1 cellular context compared by ENCODE assay signal in the genomic region with DNA sequence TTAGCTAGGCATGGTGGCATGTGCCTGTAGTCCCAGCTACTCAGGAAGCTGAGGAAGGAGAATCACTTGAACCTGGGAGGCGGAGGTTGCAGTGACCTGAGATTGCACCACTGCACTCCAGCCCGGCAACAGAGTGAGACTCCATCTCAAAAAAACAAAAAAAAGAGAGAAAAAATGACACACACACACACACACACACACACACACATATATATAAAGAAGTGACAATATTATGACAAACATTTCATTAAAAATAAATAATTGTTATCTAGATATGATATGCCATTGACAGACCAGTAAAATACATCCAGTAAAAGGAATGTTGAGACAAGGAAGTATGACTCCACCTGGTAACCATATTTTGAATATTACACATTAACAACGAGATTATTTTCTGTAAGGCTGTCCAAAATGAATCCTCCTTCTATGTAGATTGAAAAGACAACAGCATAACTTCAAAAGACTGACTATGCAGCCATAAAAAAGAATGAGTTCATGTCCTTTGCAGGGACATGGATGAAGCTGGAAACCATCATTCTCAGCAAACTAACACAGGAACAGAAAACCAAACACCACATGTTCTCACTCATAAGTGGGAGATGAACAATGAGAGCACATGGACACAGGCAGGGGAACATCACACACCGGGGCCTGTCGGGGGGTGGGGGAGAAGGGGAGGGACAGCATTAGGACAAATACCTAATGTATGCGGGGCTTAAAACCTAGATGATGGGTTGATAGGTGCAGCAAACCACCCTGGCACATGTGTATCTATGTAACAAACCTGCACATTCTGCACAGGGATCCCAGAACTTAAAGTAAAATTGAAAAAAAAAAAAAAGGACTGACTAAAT.
TF ChIP-seq lines count a peak whose summit lies in the region.
"Not testable (repeated sequence)": the region's sequence is repeated elsewhere in the genome, so short reads cannot be mapped to it uniquely, and the experiment has no call there.

No MANE protein-coding gene starts in this region.

TF ChIP-seq in K562, 482 proteins besides CTCF, POLR2A, EP300 and RAD21 (continued from another document):
- TF ChIP-seq, protein P1, sequence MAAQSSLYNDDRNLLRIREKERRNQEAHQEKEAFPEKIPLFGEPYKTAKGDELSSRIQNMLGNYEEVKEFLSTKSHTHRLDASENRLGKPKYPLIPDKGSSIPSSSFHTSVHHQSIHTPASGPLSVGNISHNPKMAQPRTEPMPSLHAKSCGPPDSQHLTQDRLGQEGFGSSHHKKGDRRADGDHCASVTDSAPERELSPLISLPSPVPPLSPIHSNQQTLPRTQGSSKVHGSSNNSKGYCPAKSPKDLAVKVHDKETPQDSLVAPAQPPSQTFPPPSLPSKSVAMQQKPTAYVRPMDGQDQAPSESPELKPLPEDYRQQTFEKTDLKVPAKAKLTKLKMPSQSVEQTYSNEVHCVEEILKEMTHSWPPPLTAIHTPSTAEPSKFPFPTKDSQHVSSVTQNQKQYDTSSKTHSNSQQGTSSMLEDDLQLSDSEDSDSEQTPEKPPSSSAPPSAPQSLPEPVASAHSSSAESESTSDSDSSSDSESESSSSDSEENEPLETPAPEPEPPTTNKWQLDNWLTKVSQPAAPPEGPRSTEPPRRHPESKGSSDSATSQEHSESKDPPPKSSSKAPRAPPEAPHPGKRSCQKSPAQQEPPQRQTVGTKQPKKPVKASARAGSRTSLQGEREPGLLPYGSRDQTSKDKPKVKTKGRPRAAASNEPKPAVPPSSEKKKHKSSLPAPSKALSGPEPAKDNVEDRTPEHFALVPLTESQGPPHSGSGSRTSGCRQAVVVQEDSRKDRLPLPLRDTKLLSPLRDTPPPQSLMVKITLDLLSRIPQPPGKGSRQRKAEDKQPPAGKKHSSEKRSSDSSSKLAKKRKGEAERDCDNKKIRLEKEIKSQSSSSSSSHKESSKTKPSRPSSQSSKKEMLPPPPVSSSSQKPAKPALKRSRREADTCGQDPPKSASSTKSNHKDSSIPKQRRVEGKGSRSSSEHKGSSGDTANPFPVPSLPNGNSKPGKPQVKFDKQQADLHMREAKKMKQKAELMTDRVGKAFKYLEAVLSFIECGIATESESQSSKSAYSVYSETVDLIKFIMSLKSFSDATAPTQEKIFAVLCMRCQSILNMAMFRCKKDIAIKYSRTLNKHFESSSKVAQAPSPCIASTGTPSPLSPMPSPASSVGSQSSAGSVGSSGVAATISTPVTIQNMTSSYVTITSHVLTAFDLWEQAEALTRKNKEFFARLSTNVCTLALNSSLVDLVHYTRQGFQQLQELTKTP (IDR thresholded peaks at IDR 0.05; ENCODE audit: low read depth in 1 of 2, partially characterized antibody in 2 of 2) = peak in 1 of 2 experiments; percentile 16
- TF ChIP-seq EP400 (IDR thresholded peaks at IDR 0.05) (peak; percentile 67), NFRKB (IDR thresholded peaks at IDR 0.05; ENCODE audit: low read depth) (0 out of 2 replicates have a peak, but pooled peaks have one; percentile 66), HMG20A (CRISPR knock-in tag; conservative IDR thresholded peaks at IDR 0.05) (0 out of 2 replicates have a peak, but pooled peaks have one; percentile 22), NFXL1 (CRISPR knock-in tag; IDR thresholded peaks at IDR 0.05) (peak; percentile 46; the same call in 1 of the 2 replicates), DACH1 (IDR thresholded peaks at IDR 0.05; ENCODE audit: partially characterized antibody) (peak; percentile 65), MYC (IDR thresholded peaks at IDR 0.05; ENCODE audit: low read depth, low read length) (peak; percentile 72; the same call in 1 of the 2 replicates), SMARCA4 (IDR thresholded peaks at IDR 0.05) (peak; percentile 8; the same call in 1 of the 2 replicates), SMARCE1 (IDR thresholded peaks at IDR 0.05) (0 out of 2 replicates have a peak, but pooled peaks have one; percentile 11), DPF2 (IDR thresholded peaks at IDR 0.05) (0 out of 2 replicates have a peak, but pooled peaks have one; percentile 14), ARID1B (IDR thresholded peaks at IDR 0.05) (0 out of 2 replicates have a peak, but pooled peaks have one; percentile 10), HDAC3 (IDR thresholded peaks at IDR 0.05; ENCODE audit: borderline replicate concordance, partially characterized antibody) (peak; percentile 19)
- TF ChIP-seq MYC (CRISPR knock-in tag; IDR thresholded peaks at IDR 0.05; ENCODE audit: borderline replicate concordance, low read depth) = not testable (repeated sequence)
- TF ChIP-seq, protein P2, sequence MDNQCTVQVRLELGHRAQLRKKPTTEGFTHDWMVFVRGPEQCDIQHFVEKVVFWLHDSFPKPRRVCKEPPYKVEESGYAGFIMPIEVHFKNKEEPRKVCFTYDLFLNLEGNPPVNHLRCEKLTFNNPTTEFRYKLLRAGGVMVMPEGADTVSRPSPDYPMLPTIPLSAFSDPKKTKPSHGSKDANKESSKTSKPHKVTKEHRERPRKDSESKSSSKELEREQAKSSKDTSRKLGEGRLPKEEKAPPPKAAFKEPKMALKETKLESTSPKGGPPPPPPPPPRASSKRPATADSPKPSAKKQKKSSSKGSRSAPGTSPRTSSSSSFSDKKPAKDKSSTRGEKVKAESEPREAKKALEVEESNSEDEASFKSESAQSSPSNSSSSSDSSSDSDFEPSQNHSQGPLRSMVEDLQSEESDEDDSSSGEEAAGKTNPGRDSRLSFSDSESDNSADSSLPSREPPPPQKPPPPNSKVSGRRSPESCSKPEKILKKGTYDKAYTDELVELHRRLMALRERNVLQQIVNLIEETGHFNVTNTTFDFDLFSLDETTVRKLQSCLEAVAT (IDR thresholded peaks at IDR 0.05) = 0 out of 4 replicates have a peak, but pooled peaks of 1 of the 2 experiments have one; percentile 27
- TF ChIP-seq, protein P3, sequence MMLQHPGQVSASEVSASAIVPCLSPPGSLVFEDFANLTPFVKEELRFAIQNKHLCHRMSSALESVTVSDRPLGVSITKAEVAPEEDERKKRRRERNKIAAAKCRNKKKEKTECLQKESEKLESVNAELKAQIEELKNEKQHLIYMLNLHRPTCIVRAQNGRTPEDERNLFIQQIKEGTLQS (IDR thresholded peaks at IDR 0.05) = 0 out of 2 replicates have a peak, but pooled peaks have one; percentile 6
- TF ChIP-seq, protein P3 (CRISPR knock-in tag; conservative IDR thresholded peaks at IDR 0.05) = not testable (repeated sequence)
